Comparison of ENCODE assay signal across 22 cellular contexts in genomic region chr10:96764345-96764744, GRCh38. TPM values are rescaled to one million over a fixed set of nuclear protein-coding genes. Genes with fewer than 3 reads are reported as not detected.
DNase-seq lines count a peak whose midpoint lies in the region; ATAC-seq, FAIRE-seq and TF ChIP-seq lines count a peak whose summit lies in the region.
"Had no signal": no experiment of that assay in that cellular context is flagged by ENCODE, and none has a peak within 500 bp of the region (broad histone marks: within the 10 kb centered on the region; RNA-seq: fewer than 3 reads in every experiment).

No MANE protein-coding gene starts in this region.

- H3K9me3 ChIP-seq in naive thymus-derived CD4-positive, alpha-beta T cell (ENCODE audit: control insufficient read depth in 2 of 3, low read length in 3 of 3) = no peaks in the 10 kb centered on the region
- no peaks in the 10 kb centered on the region for H3K9me3 ChIP-seq in CD4-positive, alpha-beta T cell (ENCODE audit: control insufficient read depth, low read length)

- FAIRE-seq in GM12892 (lab: Jason Lieb, UNC) (peak; percentile 50), D721Med (lab: Jason Lieb, UNC) (no peak)
- FAIRE-seq: colon had no signal

- no peaks in the 10 kb centered on the region for H3K4me1 ChIP-seq in naive thymus-derived CD4-positive, alpha-beta T cell (ENCODE audit: control insufficient read depth in 2 of 2, insufficient read depth in 2 of 2, low read length in 2 of 2)

- H3K27me3 ChIP-seq in naive thymus-derived CD4-positive, alpha-beta T cell (ENCODE audit: control insufficient read depth in 2 of 2, insufficient read depth in 2 of 2, low read length in 2 of 2) = no peaks in the 10 kb centered on the region
- H3K27me3 ChIP-seq in CD4-positive, alpha-beta T cell (ENCODE audit: control insufficient read depth, insufficient read depth, low read length) = no peaks in the 10 kb centered on the region

- intact Hi-C loops in naive thymus-derived CD4-positive, alpha-beta T cell (cut with micrococcal nuclease) = no loop called here
- intact Hi-C loops in CD4-positive, alpha-beta T cell (cut with DNase I, micrococcal nuclease) = loop anchor here in 1 of 2 experiments (2.0 kb wide), 2 partner anchors 260 to 446 kb away; no protein-coding TSS in a partner anchor

- no peak for TF ChIP-seq CTCF in D721Med (IDR thresholded peaks at IDR 0.05; ENCODE audit: insufficient read depth, missing control alignments)
- TF ChIP-seq CTCF in CD4-positive, alpha-beta T cell (IDR thresholded peaks at IDR 0.05) = no peak

- no peak overlapping the region for H3K4me3 Mint-ChIP-seq in naive thymus-derived CD4-positive, alpha-beta T cell
- H3K4me3 Mint-ChIP-seq in CD4-positive, alpha-beta T cell = no peak overlapping the region
- H3K4me3 Mint-ChIP-seq: activated naive CD4-positive, alpha-beta T cell treated with anti-CD3 and anti-CD28 coated beads, Interleukin-2, amount 50 U/mL, for 24 hours; mesothelial cell of epicardium; neural crest cell had no signal

- peaks cover 0 to 2% (median 0%) of the 10 kb centered on the region in 11 donors for H3K9me3 Mint-ChIP-seq in naive thymus-derived CD4-positive, alpha-beta T cell
- no peaks in the 10 kb centered on the region for H3K9me3 Mint-ChIP-seq in CD4-positive, alpha-beta T cell
- H3K9me3 Mint-ChIP-seq: activated naive CD4-positive, alpha-beta T cell treated with anti-CD3 and anti-CD28 coated beads, Interleukin-2, amount 50 U/mL, for 24 hours had no signal

- H3K36me3 Mint-ChIP-seq in naive thymus-derived CD4-positive, alpha-beta T cell = no peaks in the 10 kb centered on the region
- H3K36me3 Mint-ChIP-seq in CD4-positive, alpha-beta T cell (ENCODE audit: low read depth) = no peaks in the 10 kb centered on the region
- H3K36me3 Mint-ChIP-seq: activated naive CD4-positive, alpha-beta T cell treated with anti-CD3 and anti-CD28 coated beads, Interleukin-2, amount 50 U/mL, for 24 hours; mesothelial cell of epicardium had no signal

- CTCF ChIA-PET in naive thymus-derived CD4-positive, alpha-beta T cell (lab: Charles Lee) = interaction anchor here (0.6 to 1.6 kb wide), 5 partner anchors 65 to 446 kb away, joined by 3 to 8 read pairs (median 6); no protein-coding TSS in a partner anchor
- CTCF ChIA-PET in CD4-positive, alpha-beta T cell (lab: Charles Lee) = interaction anchor here (0.6 kb wide), 1 partner anchor 254 kb away, joined by 3 read pairs; no protein-coding TSS in a partner anchor

- H3K27me3 Mint-ChIP-seq in naive thymus-derived CD4-positive, alpha-beta T cell = peaks cover 0 to 6% (median 4%) of the 10 kb centered on the region in 5 donors
- H3K27me3 Mint-ChIP-seq in CD4-positive, alpha-beta T cell = peaks cover 4% of the 10 kb centered on the region

- H3K4me1 Mint-ChIP-seq in naive thymus-derived CD4-positive, alpha-beta T cell = peaks cover 0 to 6% (median 3%) of the 10 kb centered on the region in 7 donors
- H3K4me1 Mint-ChIP-seq in CD4-positive, alpha-beta T cell (ENCODE audit: low read depth) = no peaks in the 10 kb centered on the region
- H3K4me1 Mint-ChIP-seq: activated naive CD4-positive, alpha-beta T cell treated with anti-CD3 and anti-CD28 coated beads, Interleukin-2, amount 50 U/mL, for 24 hours; mesothelial cell of epicardium; neural crest cell had no signal

- H3K4me3 ChIP-seq in naive thymus-derived CD4-positive, alpha-beta T cell (ENCODE audit: low read length) = no peak overlapping the region

- DNase-seq in GM12892 (ENCODE audit: insufficient read length) = no peak
- DNase-seq in Kasumi-1 (lab: John Stamatoyannopoulos, UW) = peak; percentile 39 to 49
- DNase-seq in naive thymus-derived CD4-positive, alpha-beta T cell = no peak
- DNase-seq in D721Med (ENCODE audit: insufficient read length, low spot score) = no peak
- DNase-seq in CD4-positive, alpha-beta T cell = no peak
- DNase-seq in pons (ENCODE audit: low spot score) = no peak
- DNase-seq: activated CD4-positive, alpha-beta T cell treated with anti-CD3 and anti-CD28 coated beads, Interleukin-2, amount 50 U/mL, for 4 hours; DMS 273 treated with DMSO at 0.1 percent for 48 hours; NCI-H1417 treated with DMSO at 0.1 percent for 48 hours; NCI-H446 treated with DMSO at 0.1 percent for 48 hours; PC-3; retina; stimulated activated naive CD8-positive, alpha-beta T cell treated with anti-CD3 and anti-CD28 coated beads, Interleukin-15, Interleukin-2, amounts not matched to agents 100 U/mL and 50 U/mL, for 24 hours; T1000; trophoblast cell had no signal

- POLR2A ChIA-PET in naive thymus-derived CD4-positive, alpha-beta T cell (lab: Charles Lee) = no interaction called here
- POLR2A ChIA-PET in CD4-positive, alpha-beta T cell (lab: Charles Lee) = no interaction called here

- no peak overlapping the region for H3K27ac Mint-ChIP-seq in naive thymus-derived CD4-positive, alpha-beta T cell
- no peak overlapping the region for H3K27ac Mint-ChIP-seq in CD4-positive, alpha-beta T cell
- H3K27ac Mint-ChIP-seq: activated naive CD4-positive, alpha-beta T cell treated with anti-CD3 and anti-CD28 coated beads, Interleukin-2, amount 50 U/mL, for 24 hours; mesothelial cell of epicardium had no signal

- ATAC-seq in naive thymus-derived CD4-positive, alpha-beta T cell = peak; percentile 37
- no peak for ATAC-seq in CD4-positive, alpha-beta T cell (ENCODE audit: poor library complexity)
- ATAC-seq in HG03039 (IDR thresholded peaks at IDR 0.05; ENCODE audit: unreplicated experiment) = no peak
- ATAC-seq: PC-3; stimulated activated naive CD8-positive, alpha-beta T cell treated with anti-CD3 and anti-CD28 coated beads, Interleukin-15, Interleukin-2, amounts not matched to agents 100 U/mL and 50 U/mL, for 24 hours had no signal

- H3K27ac ChIP-seq in naive thymus-derived CD4-positive, alpha-beta T cell (ENCODE audit: low read depth, low read length) = no peak overlapping the region
- no peak overlapping the region for H3K27ac ChIP-seq in CD4-positive, alpha-beta T cell (ENCODE audit: low read depth, low read length)

- no peak for TF ChIP-seq POLR2A in GM12892 (IDR thresholded peaks at IDR 0.05; ENCODE audit: low read depth, low read length)
- TF ChIP-seq POLR2A in Raji (IDR thresholded peaks at IDR 0.05; ENCODE audit: insufficient read depth, low read depth, low read length) = peak; percentile 27; the same call in 1 of the 2 replicates

- no peaks in the 10 kb centered on the region for H3K36me3 ChIP-seq in naive thymus-derived CD4-positive, alpha-beta T cell (ENCODE audit: control insufficient read depth in 2 of 3, insufficient read depth in 3 of 3, low read length in 3 of 3)

RNA-seq across cellular contexts. Expression of gene PIK3AP1, which starts 44.0 kb away (rescaled TPM):
- 115 TPM for polyA plus RNA-seq in GM12892 (2012; ENCODE audit: missing spikeins)
- 10 to 100 TPM in 1 of 5 experiments, 1 to 10 TPM in 4; 2.5 to 68.1 (median 6.9) TPM for total RNA-seq in naive thymus-derived CD4-positive, alpha-beta T cell
- polyA plus RNA-seq in naive thymus-derived CD4-positive, alpha-beta T cell = under 1 TPM; 0.46 to 0.57 TPM
- under 1 TPM; 0.58 to 0.59 TPM for total RNA-seq in CD4-positive, alpha-beta T cell
- total RNA-seq: fibroblast of villous mesenchyme had no signal

Comparison
In these comparisons a context has a peak if more than half of its experiments do, and no peak if none do; other contexts are left out.
1. DNase-seq: peak in Kasumi-1 (2 of 2); none in GM12892 (single experiment), naive thymus-derived CD4-positive, alpha-beta T cell (0 of 9), D721Med (single experiment), CD4-positive, alpha-beta T cell (0 of 10) and pons (single experiment).